14 cellular contexts compared by ENCODE assay signal in genomic region chr4:85952982-85953650, GRCh38.
A peak's percentile ranks its signal among the peaks of the same experiment; 100 is the strongest.
DNase-seq lines count a peak whose midpoint lies in the region; ATAC-seq and TF ChIP-seq lines count a peak whose summit lies in the region.
"Had no signal": no experiment of that assay in that cellular context is flagged by ENCODE, and none has a peak within 500 bp of the region (broad histone marks: within the 10 kb centered on the region; RNA-seq: fewer than 3 reads in every experiment).

No MANE protein-coding gene starts in this region.

- no peaks in the 10 kb centered on the region for H3K27me3 Mint-ChIP-seq in WTC11 (ENCODE audit: low read depth)
- H3K27me3 Mint-ChIP-seq: activated CD4-positive, alpha-beta T cell treated with anti-CD3 and anti-CD28 coated beads for 36 hours; T-helper 17 cell had no signal

- POLR2A ChIA-PET in WTC11 (lab: Charles Lee) = no interaction called here

- H3K4me1 Mint-ChIP-seq in WTC11 = peaks cover 42% of the 10 kb centered on the region
- H3K4me1 Mint-ChIP-seq: activated CD4-positive, alpha-beta T cell treated with anti-CD3 and anti-CD28 coated beads for 36 hours; T-helper 17 cell had no signal

- no peak overlapping the region for H3K4me3 Mint-ChIP-seq in WTC11
- H3K4me3 Mint-ChIP-seq: activated CD4-positive, alpha-beta T cell treated with anti-CD3 and anti-CD28 coated beads for 36 hours; T-helper 17 cell had no signal

- H3K4me1 ChIP-seq in BE2C = no peaks in the 10 kb centered on the region; the same call in 1 of the 2 replicates
- H3K4me1 ChIP-seq: suprapubic skin had no signal

- H3K27ac Mint-ChIP-seq in WTC11 = peak overlapping the region; percentile 86
- H3K27ac Mint-ChIP-seq: activated CD4-positive, alpha-beta T cell treated with anti-CD3 and anti-CD28 coated beads for 36 hours; T-helper 17 cell had no signal

- no peaks in the 10 kb centered on the region for H3K9me3 Mint-ChIP-seq in WTC11

- no peaks in the 10 kb centered on the region for H3K27me3 ChIP-seq in BE2C
- H3K27me3 ChIP-seq: ovary, suprapubic skin had no signal

- DNase-seq in Daoy (ENCODE audit: low read depth) = peak; percentile 2
- no peak for DNase-seq in WTC11 (ENCODE audit: low spot score)
- DNase-seq in myocyte (ENCODE audit: low read depth) = peak; percentile 61
- no peak for DNase-seq in SKM-1 (lab: John Stamatoyannopoulos, UW; ENCODE audit: unreplicated experiment)
- no peak for DNase-seq in BE2C
- DNase-seq in Kasumi-1 (lab: John Stamatoyannopoulos, UW) = no peak
- DNase-seq: activated CD4-positive, alpha-beta T cell treated with anti-CD3 and anti-CD28 coated beads for 36 hours; amygdala; NCI-H1436; ovary; T-helper 17 cell had no signal

- H3K4me3 ChIP-seq in BE2C (ENCODE audit: low read depth, low read length) = no peak overlapping the region
- H3K4me3 ChIP-seq: ovary, suprapubic skin had no signal

- H3K36me3 ChIP-seq in BE2C = no peaks in the 10 kb centered on the region
- H3K36me3 ChIP-seq: ovary, suprapubic skin had no signal

- no peaks in the 10 kb centered on the region for H3K9me3 ChIP-seq in BE2C
- H3K9me3 ChIP-seq: ovary, suprapubic skin had no signal

- H3K36me3 Mint-ChIP-seq in WTC11 = no peaks in the 10 kb centered on the region

- ATAC-seq in HG02798 (IDR thresholded peaks at IDR 0.05; ENCODE audit: poor library complexity, unreplicated experiment) (peak; percentile 62), WTC11 (no peak), HG03045 (IDR thresholded peaks at IDR 0.05; ENCODE audit: unreplicated experiment) (no peak)
- ATAC-seq: activated CD4-positive, alpha-beta T cell treated with anti-CD3 and anti-CD28 coated beads for 36 hours; T-helper 17 cell had no signal

- no peak for TF ChIP-seq CTCF in WTC11 (IDR thresholded peaks at IDR 0.05)
- no peak for TF ChIP-seq CTCF in BE2C (IDR thresholded peaks at IDR 0.05; ENCODE audit: low read depth, low read length)

- CTCF ChIA-PET in WTC11 (lab: Charles Lee) = interaction anchor here (1.4 kb wide), 1 partner anchor 156 kb away, joined by 7 read pairs; no protein-coding TSS in a partner anchor

TF ChIP-seq in WTC11, 78 proteins besides CTCF, POLR2A, EP300 and RAD21 (continues in another document):
- no peak for TF ChIP-seq TEAD1 (CRISPR knock-in tag; IDR thresholded peaks at IDR 0.05)
- no peak for TF ChIP-seq ATF6 (CRISPR knock-in tag; IDR thresholded peaks at IDR 0.05)
- no peak for TF ChIP-seq AR (CRISPR knock-in tag; IDR thresholded peaks at IDR 0.05)
- TF ChIP-seq JUN (CRISPR knock-in tag; IDR thresholded peaks at IDR 0.05) = no peak
- no peak for TF ChIP-seq E2F4 (CRISPR knock-in tag; IDR thresholded peaks at IDR 0.05; ENCODE audit: borderline replicate concordance, low read depth)
- TF ChIP-seq ZNF138 (CRISPR knock-in tag; conservative IDR thresholded peaks at IDR 0.05) = no peak
- TF ChIP-seq ZNF219 (CRISPR knock-in tag; IDR thresholded peaks at IDR 0.05; ENCODE audit: borderline replicate concordance) = no peak
- TF ChIP-seq ZBTB43 (CRISPR knock-in tag; IDR thresholded peaks at IDR 0.05) = no peak
- no peak for TF ChIP-seq SP1 (CRISPR knock-in tag; conservative IDR thresholded peaks at IDR 0.05)
- no peak for TF ChIP-seq PRDM15 (CRISPR knock-in tag; IDR thresholded peaks at IDR 0.05)
- no peak for TF ChIP-seq TEAD4 (CRISPR knock-in tag; IDR thresholded peaks at IDR 0.05)
- TF ChIP-seq ETV6 (CRISPR knock-in tag; IDR thresholded peaks at IDR 0.05) = no peak
- no peak for TF ChIP-seq CREM (CRISPR knock-in tag; IDR thresholded peaks at IDR 0.05)

Comparison
In these comparisons a context has a peak if more than half of its experiments do, and no peak if none do; other contexts are left out.
1. DNase-seq: peak in Daoy (single experiment) and myocyte (single experiment); none in WTC11 (single experiment), SKM-1 (single experiment), BE2C (single experiment) and Kasumi-1 (0 of 2).